9 cellular contexts compared by ENCODE assay signal in genomic region chr1:155256101-155256852, GRCh38. TPM values are rescaled to one million over a fixed set of nuclear protein-coding genes. Genes with fewer than 3 reads are reported as not detected.
A peak's percentile ranks its signal among the peaks of the same experiment; 100 is the strongest.
DNase-seq lines count a peak whose midpoint lies in the region; ATAC-seq, FAIRE-seq and TF ChIP-seq lines count a peak whose summit lies in the region.
"Had no signal": no experiment of that assay in that cellular context is flagged by ENCODE, and none has a peak within 500 bp of the region (broad histone marks: within the 10 kb centered on the region; RNA-seq: fewer than 3 reads in every experiment).

No MANE protein-coding gene starts in this region.

- H3K9me3 Mint-ChIP-seq in CD4-positive, alpha-beta memory T cell: no peaks in the 10 kb centered on the region
- H3K9me3 Mint-ChIP-seq in osteocyte (ENCODE audit: unreplicated experiment): no peaks in the 10 kb centered on the region

- intact Hi-C loops in CD4-positive, alpha-beta memory T cell (cut with micrococcal nuclease): no loop called here
- intact Hi-C loops in esophagus squamous epithelium (cut with DNase I): no loop called here

- no peak for DNase-seq in CD4-positive, alpha-beta memory T cell
- no peak for DNase-seq in esophagus squamous epithelium (lab: John Stamatoyannopoulos, UW)
- no peak for DNase-seq in osteocyte (ENCODE audit: extremely low spot score, unreplicated experiment)
- DNase-seq in NCI-H1092 (lab: John Stamatoyannopoulos, UW): no peak
- no peak for DNase-seq in 8988T
- DNase-seq in RCC 7860 (ENCODE audit: low spot score): no peak

- H3K27me3 Mint-ChIP-seq in CD4-positive, alpha-beta memory T cell: no peaks in the 10 kb centered on the region
- no peaks in the 10 kb centered on the region for H3K27me3 Mint-ChIP-seq in osteocyte (ENCODE audit: unreplicated experiment)

- TF ChIP-seq CTCF in esophagus squamous epithelium (IDR thresholded peaks at IDR 0.05) (no peak), osteocyte (IDR thresholded peaks at IDR 0.05) (no peak)

- peak; percentile 5; the same call in 2 of the 3 replicates for ATAC-seq in SK-N-SH treated with all-trans-retinoic acid at 6 μM for 48 hours
- ATAC-seq in HG03354 (IDR thresholded peaks at IDR 0.05; ENCODE audit: poor library complexity, severe bottlenecking, unreplicated experiment): no peak

- no peak for TF ChIP-seq POLR2A in esophagus squamous epithelium (IDR thresholded peaks at IDR 0.05)

- WGBS in esophagus squamous epithelium, 2 donors: 65 to 90% methylated on average over 6 to 9 of the region's 19 CpGs

- peaks cover 18 to 50% (median 38%) of the 10 kb centered on the region in 4 donors for H3K4me1 Mint-ChIP-seq in CD4-positive, alpha-beta memory T cell
- H3K4me1 Mint-ChIP-seq in osteocyte (ENCODE audit: unreplicated experiment): peaks cover 36% of the 10 kb centered on the region

- H3K36me3 Mint-ChIP-seq in CD4-positive, alpha-beta memory T cell: peaks cover 21 to 30% of the 10 kb centered on the region in 2 donors
- H3K36me3 Mint-ChIP-seq in osteocyte (ENCODE audit: unreplicated experiment): peaks cover 12% of the 10 kb centered on the region

- no peak for FAIRE-seq in RCC 7860 (lab: Jason Lieb, UNC)

- CTCF ChIA-PET in CD4-positive, alpha-beta memory T cell (lab: Charles Lee; ENCODE audit: partially characterized antibody): interaction anchor here (1.4 to 1.6 kb wide), 2 partner anchors 17 to 68 kb away, joined by 3 to 4 read pairs; partner anchors contain the start of gene CLK2

- peak overlapping the region; percentile 67 to 87 (median 78) for H3K4me3 Mint-ChIP-seq in CD4-positive, alpha-beta memory T cell
- peak overlapping the region; percentile 79 for H3K4me3 Mint-ChIP-seq in osteocyte (ENCODE audit: unreplicated experiment)

- H3K4me3 ChIP-seq in CD4-positive, alpha-beta memory T cell (ENCODE audit: low read length in 2 of 2): no peak overlapping the region
- peak overlapping the region; percentile 70 to 95 (median 88) for H3K4me3 ChIP-seq in esophagus squamous epithelium

- H3K9me3 ChIP-seq in CD4-positive, alpha-beta memory T cell (ENCODE audit: control insufficient read depth in 1 of 2, low read length in 2 of 2): no peaks in the 10 kb centered on the region
- no peaks in the 10 kb centered on the region for H3K9me3 ChIP-seq in esophagus squamous epithelium

- peak overlapping the region; percentile 36 to 94 (median 76) for H3K27ac Mint-ChIP-seq in CD4-positive, alpha-beta memory T cell
- H3K27ac Mint-ChIP-seq in osteocyte (ENCODE audit: unreplicated experiment): peak overlapping the region; percentile 95

- POLR2A ChIA-PET in CD4-positive, alpha-beta memory T cell (lab: Charles Lee; ENCODE audit: partially characterized antibody): interaction anchor here (1.0 to 3.6 kb wide), 5 partner anchors 10 to 56 kb away, joined by 3 to 17 read pairs (median 9); partner anchors contain the start of gene CLK2

- H3K4me1 ChIP-seq in CD4-positive, alpha-beta memory T cell (ENCODE audit: insufficient read depth, low read length): peaks cover 31% of the 10 kb centered on the region
- peaks cover 28 to 53% (median 34%) of the 10 kb centered on the region in 3 donors for H3K4me1 ChIP-seq in esophagus squamous epithelium

- peaks cover 29% of the 10 kb centered on the region for H3K36me3 ChIP-seq in CD4-positive, alpha-beta memory T cell (ENCODE audit: insufficient read depth, low read length)
- H3K36me3 ChIP-seq in esophagus squamous epithelium: peaks cover 0 to 51% (median 12%) of the 10 kb centered on the region in 3 donors

- no peaks in the 10 kb centered on the region for H3K27me3 ChIP-seq in CD4-positive, alpha-beta memory T cell (ENCODE audit: insufficient read depth, low read length)
- H3K27me3 ChIP-seq in esophagus squamous epithelium: no peaks in the 10 kb centered on the region

- no peak overlapping the region for H3K27ac ChIP-seq in CD4-positive, alpha-beta memory T cell (ENCODE audit: low read depth, low read length)
- H3K27ac ChIP-seq in esophagus squamous epithelium: peak overlapping the region; percentile 94 to 99 (median 97)

TF ChIP-seq in SK-N-SH treated with all-trans-retinoic acid at 6 μM for 48 hours, 23 proteins besides CTCF, POLR2A, EP300 and RAD21:
- TF ChIP-seq POU6F1 (CRISPR knock-in tag; IDR thresholded peaks at IDR 0.05; ENCODE audit: borderline replicate concordance, low read depth) (no peak), ESRRG (CRISPR knock-in tag; IDR thresholded peaks at IDR 0.05) (no peak), ARNTL (CRISPR knock-in tag; IDR thresholded peaks at IDR 0.05; ENCODE audit: borderline replicate concordance, low read depth) (no peak), TOX (CRISPR knock-in tag; IDR thresholded peaks at IDR 0.05; ENCODE audit: borderline replicate concordance) (no peak), PPARA (CRISPR knock-in tag; IDR thresholded peaks at IDR 0.05; ENCODE audit: borderline replicate concordance) (no peak), OSR1 (CRISPR knock-in tag; IDR thresholded peaks at IDR 0.05) (no peak), CSDC2 (CRISPR knock-in tag; IDR thresholded peaks at IDR 0.05) (no peak), RARB (CRISPR knock-in tag; IDR thresholded peaks at IDR 0.05) (no peak), ZFP3 (CRISPR knock-in tag; IDR thresholded peaks at IDR 0.05) (no peak), ZFP30 (CRISPR knock-in tag; IDR thresholded peaks at IDR 0.05) (no peak), ISL1 (CRISPR knock-in tag; IDR thresholded peaks at IDR 0.05) (no peak), BACH2 (CRISPR knock-in tag; IDR thresholded peaks at IDR 0.05; ENCODE audit: borderline replicate concordance) (no peak), GLIS3 (CRISPR knock-in tag; IDR thresholded peaks at IDR 0.05) (no peak), ZNF70 (CRISPR knock-in tag; IDR thresholded peaks at IDR 0.05) (no peak), SNAI2 (CRISPR knock-in tag; IDR thresholded peaks at IDR 0.05) (no peak), PATZ1 (CRISPR knock-in tag; IDR thresholded peaks at IDR 0.05; ENCODE audit: borderline replicate concordance) (no peak)
- TF ChIP-seq, protein P1, sequence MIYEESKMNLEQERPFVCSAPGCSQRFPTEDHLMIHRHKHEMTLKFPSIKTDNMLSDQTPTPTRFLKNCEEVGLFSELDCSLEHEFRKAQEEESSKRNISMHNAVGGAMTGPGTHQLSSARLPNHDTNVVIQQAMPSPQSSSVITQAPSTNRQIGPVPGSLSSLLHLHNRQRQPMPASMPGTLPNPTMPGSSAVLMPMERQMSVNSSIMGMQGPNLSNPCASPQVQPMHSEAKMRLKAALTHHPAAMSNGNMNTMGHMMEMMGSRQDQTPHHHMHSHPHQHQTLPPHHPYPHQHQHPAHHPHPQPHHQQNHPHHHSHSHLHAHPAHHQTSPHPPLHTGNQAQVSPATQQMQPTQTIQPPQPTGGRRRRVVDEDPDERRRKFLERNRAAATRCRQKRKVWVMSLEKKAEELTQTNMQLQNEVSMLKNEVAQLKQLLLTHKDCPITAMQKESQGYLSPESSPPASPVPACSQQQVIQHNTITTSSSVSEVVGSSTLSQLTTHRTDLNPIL (CRISPR knock-in tag; IDR thresholded peaks at IDR 0.05; ENCODE audit: low read depth): no peak

RNA-seq across cellular contexts. Expression of gene ENTREP3, which starts 1.0 kb away (rescaled TPM):
- total RNA-seq in CD4-positive, alpha-beta memory T cell: 10 to 100 TPM; 10.5 to 12.2 TPM
- polyA plus RNA-seq in CD4-positive, alpha-beta memory T cell: 1 to 10 TPM in 1 of 2 donors, under 1 TPM in 1; 0.50 to 1.8 TPM
- total RNA-seq in esophagus squamous epithelium (10 to 100 TPM; 10.5 to 27.9 (median 16.1) TPM), osteocyte (36.6 and 37.6 TPM in 2 replicates)

RNA-seq across cellular contexts. Expression of gene SCAMP3, which starts 5.9 kb away (rescaled TPM):
- total RNA-seq in CD4-positive, alpha-beta memory T cell: 100 to 1,000 TPM in 1 of 2 experiments, 10 to 100 TPM in 1; 94.4 to 101 TPM
- polyA plus RNA-seq in CD4-positive, alpha-beta memory T cell: 100 to 1,000 TPM; 132 to 160 TPM
- 10 to 100 TPM; 56.8 to 72.2 (median 60.1) TPM for total RNA-seq in esophagus squamous epithelium
- total RNA-seq in osteocyte: 73.7 and 74.6 TPM in 2 replicates

RNA-seq across cellular contexts. Expression of gene CLK2, which starts 17.0 kb away (rescaled TPM):
- total RNA-seq in CD4-positive, alpha-beta memory T cell: 100 to 1,000 TPM; 123 to 126 TPM
- polyA plus RNA-seq in CD4-positive, alpha-beta memory T cell: 10 to 100 TPM; 11.4 to 21.5 TPM
- 10 to 100 TPM; 21.9 to 35.1 (median 25.6) TPM for total RNA-seq in esophagus squamous epithelium
- total RNA-seq in osteocyte: 53.7 and 63.5 TPM in 2 replicates

RNA-seq across cellular contexts. Expression of gene HCN3, which starts 21.0 kb away (rescaled TPM):
- total RNA-seq in CD4-positive, alpha-beta memory T cell: 1 to 10 TPM; 4.9 to 5.3 TPM
- polyA plus RNA-seq in CD4-positive, alpha-beta memory T cell: under 1 TPM; 0.10 to 0.41 TPM
- total RNA-seq in esophagus squamous epithelium (1 to 10 TPM; 2.1 to 3.0 (median 2.5) TPM), osteocyte (3.7 and 4.1 TPM in 2 replicates)

RNA-seq across cellular contexts. Expression of gene PKLR, which starts 45.0 kb away (rescaled TPM):
- not detected for total RNA-seq in CD4-positive, alpha-beta memory T cell
- not detected for polyA plus RNA-seq in CD4-positive, alpha-beta memory T cell
- total RNA-seq in esophagus squamous epithelium (under 1 TPM in 1 of 4 donors, not detected in 3; 0.18 TPM), osteocyte (not detected in 2 replicates)
- total RNA-seq: lung microvascular endothelial cell had no signal

Comparison
In these comparisons a context has a peak if more than half of its experiments do, and no peak if none do; other contexts are left out.
1. H3K4me3 ChIP-seq: peak in esophagus squamous epithelium (4 of 4); none in CD4-positive, alpha-beta memory T cell (0 of 2).